Comparison of ENCODE assay signal across 25 cellular contexts in genomic region chr20:37537505-37537904, GRCh38. TPM values are rescaled to one million over a fixed set of nuclear protein-coding genes. Genes with fewer than 3 reads are reported as not detected.
"Had no signal": no experiment of that assay in that cellular context is flagged by ENCODE, and none has a peak within 500 bp of the region (broad histone marks: within the 10 kb centered on the region; RNA-seq: fewer than 3 reads in every experiment).

No MANE protein-coding gene starts in this region.

- H3K9me3 Mint-ChIP-seq: immature natural killer cell; memory B cell; naive thymus-derived CD4-positive, alpha-beta T cell; nephron; neural progenitor cell; stimulated activated memory B cell treated with anti-CD40 and anti-IgM and Interleukin-4, amounts not matched to agents 10 μg/mL and 1 μg/mL and 100 μg/mL, for 72 hours had no signal

- H2AFZ ChIP-seq: neural progenitor cell, parathyroid adenoma had no signal

- H3K27ac Mint-ChIP-seq: immature natural killer cell; memory B cell; nephron; neural progenitor cell; stimulated activated memory B cell treated with anti-CD40 and anti-IgM and Interleukin-4, amounts not matched to agents 10 μg/mL and 1 μg/mL and 100 μg/mL, for 72 hours had no signal

- H3K4me3 Mint-ChIP-seq: immature natural killer cell; memory B cell; naive thymus-derived CD4-positive, alpha-beta T cell; nephron; neural progenitor cell; stimulated activated memory B cell treated with anti-CD40 and anti-IgM and Interleukin-4, amounts not matched to agents 10 μg/mL and 1 μg/mL and 100 μg/mL, for 72 hours had no signal

- H3K27me3 ChIP-seq: dorsolateral prefrontal cortex, neural progenitor cell, spleen, testis, upper lobe of left lung had no signal

- DNase-seq: effector CD4-positive, alpha-beta T cell; immature natural killer cell; midbrain; naive thymus-derived CD4-positive, alpha-beta T cell; stimulated activated CD4-positive, alpha-beta T cell treated with anti-CD3 and anti-CD28 coated beads, Interleukin-4, amount 100 ng/mL, for 4 hours; stimulated activated naive CD8-positive, alpha-beta T cell treated with anti-CD3 and anti-CD28 coated beads, Interleukin-15, Interleukin-2, amounts not matched to agents 100 U/mL and 50 U/mL, for 24 hours; substantia nigra; testis; tibial artery had no signal

- H3K4me3 ChIP-seq: dorsolateral prefrontal cortex, lung, neural progenitor cell, prostate gland, skin epidermis, spleen, testis, tibial artery, upper lobe of left lung had no signal

- FAIRE-seq: frontal cortex, keratinocyte, urothelium cell line had no signal

- H3K36me3 ChIP-seq: neural progenitor cell, prostate gland, spleen, tibial artery, upper lobe of left lung had no signal

- H3K9ac ChIP-seq: neural progenitor cell, parathyroid adenoma had no signal

- H3K4me1 ChIP-seq: parathyroid adenoma, prostate gland, testis, tibial artery had no signal

- H3K4me2 ChIP-seq: neural progenitor cell had no signal

- H3K36me3 Mint-ChIP-seq: immature natural killer cell; memory B cell; naive thymus-derived CD4-positive, alpha-beta T cell; neural progenitor cell; stimulated activated memory B cell treated with anti-CD40 and anti-IgM and Interleukin-4, amounts not matched to agents 10 μg/mL and 1 μg/mL and 100 μg/mL, for 72 hours had no signal

- ATAC-seq: naive thymus-derived CD4-positive, alpha-beta T cell; stimulated activated memory B cell treated with anti-CD40 and anti-IgM and Interleukin-4, amounts not matched to agents 10 μg/mL and 1 μg/mL and 100 μg/mL, for 72 hours; stimulated activated naive CD8-positive, alpha-beta T cell treated with anti-CD3 and anti-CD28 coated beads, Interleukin-15, Interleukin-2, amounts not matched to agents 100 U/mL and 50 U/mL, for 24 hours had no signal

- H3K9me3 ChIP-seq: prostate gland, spleen, testis, tibial artery, upper lobe of left lung had no signal

- H3K79me2 ChIP-seq: parathyroid adenoma had no signal

- H3K27ac ChIP-seq: dorsolateral prefrontal cortex, neural progenitor cell, parathyroid adenoma, prostate gland, skin epidermis, spleen, testis, tibial artery, upper lobe of left lung had no signal

RNA-seq across cellular contexts. Expression of gene NNAT, which starts 16.5 kb away (rescaled TPM):
- total RNA-seq: liver; naive thymus-derived CD4-positive, alpha-beta T cell; osteoblast had no signal
- polyA plus RNA-seq: naive thymus-derived CD4-positive, alpha-beta T cell had no signal
